ENCODE assay signal across 8 cellular contexts in genomic region chr14:73539017-73539416, GRCh38. TPM values are rescaled to one million over a fixed set of nuclear protein-coding genes. Genes with fewer than 3 reads are reported as not detected.
DNase-seq lines count a peak whose midpoint lies in the region; ATAC-seq and TF ChIP-seq lines count a peak whose summit lies in the region.
"Not testable (repeated sequence)": the region's sequence is repeated elsewhere in the genome, so short reads cannot be mapped to it uniquely, and the experiment has no call there.

No MANE protein-coding gene starts in this region.

- BruUV-seq in OCI-LY7 (replicated peaks; lab: Mats Ljungman, UMichigan): not testable (repeated sequence)

- TF ChIP-seq CTCF in OCI-LY7 (conservative IDR thresholded peaks at IDR 0.05; ENCODE audit: low read length) (peak; percentile 71), dorsolateral prefrontal cortex (IDR thresholded peaks at IDR 0.05 in 54 of 56, conservative IDR thresholded peaks at IDR 0.05 in 2 of 56; ENCODE audit: low read depth in 1 of 56, partially characterized antibody in 56 of 56) (peak in 44 of 56 donors; percentile 23 to 73 (median 48)), liver (IDR thresholded peaks at IDR 0.05; ENCODE audit: low read depth, low read length, missing input control) (peak; percentile 59)

- not testable (repeated sequence) for H3K79me2 ChIP-seq in OCI-LY7 (ENCODE audit: insufficient read depth, low read depth, low read length)

- H3K4me2 ChIP-seq in OCI-LY7 (ENCODE audit: low read length): not testable (repeated sequence)

- peak; percentile 72 for ATAC-seq in GM18517 (IDR thresholded peaks at IDR 0.05; ENCODE audit: unreplicated experiment)
- peak; percentile 72 for ATAC-seq in HG03159 (IDR thresholded peaks at IDR 0.05; ENCODE audit: unreplicated experiment)

- not testable (repeated sequence) for H3K4me1 ChIP-seq in OCI-LY7 (ENCODE audit: insufficient read depth, low read length, poor library complexity, severe bottlenecking); liver (ENCODE audit: control insufficient read depth in 4 of 4, insufficient read depth in 4 of 4, low read length in 3 of 4)

- intact Hi-C loops in OCI-LY7 (cut with micrococcal nuclease; ENCODE audit: unreplicated experiment); dorsolateral prefrontal cortex (cut with DNase I): not testable (repeated sequence)

- DNase-seq in A172 (ENCODE audit: low spot score) (peak; percentile 23), OCI-LY7 (ENCODE audit: low spot score) (peak; percentile 13), activated T-cell treated with anti-CD3 and anti-CD28 coated beads for 48 hours (ENCODE audit: low read depth) (peak; percentile 58), dorsolateral prefrontal cortex (peak in 1 of 10 donors; percentile 73)
- peak in 3 of 4 experiments; percentile 26 to 38 (median 28) for DNase-seq in stimulated activated CD4-positive, alpha-beta T cell treated with anti-CD3 and anti-CD28 coated beads, Interleukin-1b, Interleukin-23, amount 100 ng/mL, for 24 hours (ENCODE audit: low read depth in 4 of 4, low spot score in 1 of 4)

- not testable (repeated sequence) for H2AFZ ChIP-seq in OCI-LY7 (ENCODE audit: low read length)

- H3K27ac ChIP-seq in OCI-LY7 (ENCODE audit: low read depth, low read length, poor library complexity, severe bottlenecking); liver (ENCODE audit: low read depth in 1 of 2, low read length in 2 of 2): not testable (repeated sequence)
- peak overlapping the region in 3 of 59 donors; percentile 31 to 89 (median 82) for H3K27ac ChIP-seq in dorsolateral prefrontal cortex

- CTCF ChIA-PET in OCI-LY7 (lab: Charles Lee; ENCODE audit: unreplicated experiment): not testable (repeated sequence)

- H3K4me3 ChIP-seq in OCI-LY7 (ENCODE audit: low read depth, low read length, poor library complexity, severe bottlenecking); liver (ENCODE audit: low read depth in 1 of 3, low read length in 3 of 3): not testable (repeated sequence)
- H3K4me3 ChIP-seq in dorsolateral prefrontal cortex: peak overlapping the region in 1 of 59 donors; percentile 71

- 18% methylated on average over 5 of the region's 5 CpGs for WGBS in liver

- POLR2A ChIA-PET in OCI-LY7 (lab: Charles Lee): not testable (repeated sequence)

- not testable (repeated sequence) for H3K9me2 ChIP-seq in OCI-LY7 (ENCODE audit: insufficient read depth, low read length)

- not testable (repeated sequence) for H4K20me1 ChIP-seq in OCI-LY7 (ENCODE audit: insufficient read depth, low read length)

- TF ChIP-seq RAD21 in liver (IDR thresholded peaks at IDR 0.05): peak; percentile 62 to 77

- H3K36me3 ChIP-seq in OCI-LY7 (ENCODE audit: insufficient read depth, low read length); liver (ENCODE audit: control insufficient read depth in 4 of 4, insufficient read depth in 3 of 4, low read depth in 1 of 4, low read length in 3 of 4): not testable (repeated sequence)

- H3K27me3 ChIP-seq in dorsolateral prefrontal cortex; liver (ENCODE audit: control insufficient read depth in 4 of 4, insufficient read depth in 4 of 4, low read length in 3 of 4): not testable (repeated sequence)

- H3K9me3 ChIP-seq in OCI-LY7 (ENCODE audit: low read length); liver (ENCODE audit: control insufficient read depth in 4 of 4, low read length in 3 of 4): not testable (repeated sequence)

- not testable (repeated sequence) for H3K9ac ChIP-seq in liver (ENCODE audit: low read depth in 1 of 2, low read length in 2 of 2)

TF ChIP-seq in liver, 16 proteins besides CTCF, POLR2A, EP300 and RAD21:
- TF ChIP-seq YY1 (IDR thresholded peaks at IDR 0.05): peak; percentile 66
TF ChIP-seq in liver: peak in this region for 1; not testable (repeated sequence) for 15.

RNA-seq across cellular contexts. Expression of gene ACOT1, which starts 2.1 kb away (rescaled TPM):
- total RNA-seq in A172 (2014; rRNA removed; shearing (Covaris generic)): 1.1 and 4.3 TPM in 2 replicates
- 0.88 and 1.9 TPM in 2 replicates for total RNA-seq in OCI-LY7 (2014; rRNA removed; shearing (Covaris generic))
- total RNA-seq in OCI-LY7 (2022): 1.8 and 2.3 TPM in 2 replicates
- total RNA-seq in dorsolateral prefrontal cortex: 10 to 100 TPM in 48 of 120 experiments, 1 to 10 TPM in 72; 1.3 to 25.8 (median 9.0) TPM
- 10 to 100 TPM in 1 of 2 donors, 1 to 10 TPM in 1; 2.7 to 59.6 TPM for total RNA-seq in liver
- polyA plus RNA-seq in liver: 10 to 100 TPM; 34.9 to 42.3 TPM

RNA-seq across cellular contexts. Expression of gene HEATR4, which starts 19.7 kb away (rescaled TPM):
- not detected in 2 replicates for total RNA-seq in A172 (2014; rRNA removed; shearing (Covaris generic))
- total RNA-seq in OCI-LY7 (2014; rRNA removed; shearing (Covaris generic)): not detected in 2 replicates
- total RNA-seq in OCI-LY7 (2022): not detected in 2 replicates
- 10 to 100 TPM in 1 of 120 experiments, 1 to 10 TPM in 118, under 1 TPM in 1; 0.88 to 10.9 (median 4.5) TPM for total RNA-seq in dorsolateral prefrontal cortex
- total RNA-seq in liver: 1 to 10 TPM in 1 of 2 donors, not detected in 1; 1.2 TPM
- polyA plus RNA-seq in liver: under 1 TPM; 0.15 to 0.74 TPM

RNA-seq across cellular contexts. Expression of gene ACOT2, which starts 30.0 kb away (rescaled TPM):
- total RNA-seq in A172 (2014; rRNA removed; shearing (Covaris generic)): 14.5 and 17.0 TPM in 2 replicates
- 11.7 and 13.5 TPM in 2 replicates for total RNA-seq in OCI-LY7 (2014; rRNA removed; shearing (Covaris generic))
- total RNA-seq in OCI-LY7 (2022) (6.8 and 7.9 TPM in 2 replicates), dorsolateral prefrontal cortex (10 to 100 TPM in 119 of 120 experiments, 1 to 10 TPM in 1; 8.6 to 37.6 (median 25.0) TPM), liver (100 to 1,000 TPM in 1 of 2 donors, 10 to 100 TPM in 1; 51.2 to 189 TPM)
- 100 to 1,000 TPM; 145 to 157 TPM for polyA plus RNA-seq in liver

RNA-seq across cellular contexts. Expression of gene RIOX1, which starts 48.3 kb away (rescaled TPM):
- 13.3 and 15.1 TPM in 2 replicates for total RNA-seq in A172 (2014; rRNA removed; shearing (Covaris generic))
- 33.5 and 36.4 TPM in 2 replicates for total RNA-seq in OCI-LY7 (2014; rRNA removed; shearing (Covaris generic))
- total RNA-seq in OCI-LY7 (2022) (21.0 and 21.7 TPM in 2 replicates), dorsolateral prefrontal cortex (10 to 100 TPM in 118 of 120 experiments, 1 to 10 TPM in 2; 9.3 to 18.4 (median 13.5) TPM), liver (10 to 100 TPM in 1 of 2 donors, 1 to 10 TPM in 1; 7.4 to 11.0 TPM)
- polyA plus RNA-seq in liver: 1 to 10 TPM; 3.0 to 5.8 TPM

RNA-seq across cellular contexts. Expression of gene ACOT4, which starts 52.7 kb away (rescaled TPM):
- not detected in 2 replicates for total RNA-seq in A172 (2014; rRNA removed; shearing (Covaris generic))
- total RNA-seq in OCI-LY7 (2014; rRNA removed; shearing (Covaris generic)): not detected in 2 replicates
- total RNA-seq in OCI-LY7 (2022) (not detected in 2 replicates), dorsolateral prefrontal cortex (1 to 10 TPM in 113 of 120 experiments, under 1 TPM in 7; 0.35 to 6.2 (median 2.4) TPM), liver (10 to 100 TPM in 1 of 2 donors, 1 to 10 TPM in 1; 2.5 to 12.9 TPM)
- 10 to 100 TPM in 1 of 2 donors, 1 to 10 TPM in 1; 8.9 to 12.6 TPM for polyA plus RNA-seq in liver
